ENCODE assay signal across 14 cellular contexts in the genomic region with DNA sequence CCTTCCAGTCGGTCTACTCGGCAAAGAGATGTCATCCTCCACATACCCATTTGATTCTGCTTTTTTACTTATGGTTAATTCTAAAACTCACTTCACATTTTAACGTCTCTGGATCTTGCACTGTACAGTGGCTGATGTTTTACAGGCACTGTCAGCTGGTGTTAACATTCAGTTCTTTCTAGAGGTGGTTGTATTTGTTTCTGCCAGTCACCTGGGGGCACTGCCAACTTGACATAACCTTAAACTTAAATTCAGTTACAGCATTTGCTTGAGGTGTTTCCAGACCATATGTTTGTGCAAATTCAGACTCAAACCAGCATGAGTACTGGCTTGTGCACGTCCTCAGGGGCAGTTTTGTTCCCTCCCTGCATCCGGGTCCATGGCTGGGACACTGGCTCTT. TPM values are rescaled to one million over a fixed set of nuclear protein-coding genes. Genes with fewer than 3 reads are reported as not detected.
DNase-seq lines count a peak whose midpoint lies in the region; ATAC-seq, FAIRE-seq and TF ChIP-seq lines count a peak whose summit lies in the region.
"Had no signal": no experiment of that assay in that cellular context is flagged by ENCODE, and none has a peak within 500 bp of the region (broad histone marks: within the 10 kb centered on the region; RNA-seq: fewer than 3 reads in every experiment).

No MANE protein-coding gene starts in this region.

- FAIRE-seq in GM12878 (lab: Jason Lieb, UNC) = no peak
- FAIRE-seq: colon had no signal

- SMC1A ChIA-PET in GM12878 (lab: Charles Lee; ENCODE audit: uncharacterized antibody, unreplicated experiment) = interaction anchor here (7.3 kb wide), 1 partner anchor 83 kb away, joined by 106 read pairs; no protein-coding TSS in a partner anchor

- H3K4me1 ChIP-seq in GM12878 (ENCODE audit: control insufficient read depth, insufficient read depth, low read length) (peaks cover 22% of the 10 kb centered on the region), sigmoid colon (peaks cover 0 to 32% (median 23%) of the 10 kb centered on the region in 4 donors)
- H3K4me1 ChIP-seq: uterus had no signal

- H3K36me3 Mint-ChIP-seq in activated CD8-positive, alpha-beta memory T cell treated with anti-CD3 and anti-CD28 coated beads, Interleukin-2, amount 10 ng/mL, durations not matched to agents 7 days and 5 days = peaks cover 47% of the 10 kb centered on the region

- H3K4me1 Mint-ChIP-seq in activated CD8-positive, alpha-beta memory T cell treated with anti-CD3 and anti-CD28 coated beads, Interleukin-2, amount 10 ng/mL, durations not matched to agents 7 days and 5 days = peaks cover 76% of the 10 kb centered on the region

- peak overlapping the region; percentile 54 for H3K27ac Mint-ChIP-seq in activated CD8-positive, alpha-beta memory T cell treated with anti-CD3 and anti-CD28 coated beads, Interleukin-2, amount 10 ng/mL, durations not matched to agents 7 days and 5 days
- H3K27ac Mint-ChIP-seq: GM23338 had no signal

- peaks cover 38% of the 10 kb centered on the region for H3K79me2 ChIP-seq in GM12878 (ENCODE audit: control insufficient read depth, insufficient read depth, low read length)

- no peaks in the 10 kb centered on the region for H3K9me3 Mint-ChIP-seq in activated CD8-positive, alpha-beta memory T cell treated with anti-CD3 and anti-CD28 coated beads, Interleukin-2, amount 10 ng/mL, durations not matched to agents 7 days and 5 days (ENCODE audit: low read depth)
- H3K9me3 Mint-ChIP-seq: GM23338, immature natural killer cell had no signal

- H2AFZ ChIP-seq in GM12878 (ENCODE audit: control insufficient read depth, low read depth, low read length) = no peak overlapping the region
- H2AFZ ChIP-seq: GM23338 had no signal

- H3K27me3 ChIP-seq in GM12878 (replicated peaks in 1 of 2; ENCODE audit: control insufficient read depth in 2 of 2, insufficient read depth in 2 of 2, low read length in 1 of 2) (no peaks in the 10 kb centered on the region), sigmoid colon (no peaks in the 10 kb centered on the region)
- H3K27me3 ChIP-seq: uterus had no signal

- no peak overlapping the region for H3K4me3 Mint-ChIP-seq in activated CD8-positive, alpha-beta memory T cell treated with anti-CD3 and anti-CD28 coated beads, Interleukin-2, amount 10 ng/mL, durations not matched to agents 7 days and 5 days
- H3K4me3 Mint-ChIP-seq: GM23338 had no signal

- H4K20me1 ChIP-seq in GM12878 (ENCODE audit: control insufficient read depth, insufficient read depth) = no peaks in the 10 kb centered on the region

- intact Hi-C loops in GM12878 (cut with micrococcal nuclease; ENCODE audit: unreplicated experiment) = no loop called here
- intact Hi-C loops in sigmoid colon (cut with DNase I) = loop anchor here (1.0 kb wide), 1 partner anchor 85 kb away; no protein-coding TSS in a partner anchor

- POLR2A ChIA-PET in GM12878 (lab: Charles Lee) = interaction anchor here (0.6 to 1.0 kb wide), 2 partner anchors 8 to 387 kb away, joined by 3 read pairs; no protein-coding TSS in a partner anchor

- no peak for TF ChIP-seq EP300 in GM12878 (IDR thresholded peaks at IDR 0.05; ENCODE audit: borderline replicate concordance in 1 of 2, control insufficient read depth in 1 of 2, low read depth in 2 of 2, low read length in 2 of 2)
- no peak for TF ChIP-seq EP300 in sigmoid colon (IDR thresholded peaks at IDR 0.05)

- RAD21 ChIA-PET in GM12878 (lab: Charles Lee; ENCODE audit: unreplicated experiment) = interaction anchor here (0.7 to 1.7 kb wide), 4 partner anchors 25 to 84 kb away, joined by 3 to 19 read pairs (median 4); no protein-coding TSS in a partner anchor

- H3K9ac ChIP-seq in GM12878 (ENCODE audit: control insufficient read depth, insufficient read depth, low read length) = no peak overlapping the region

- no TSS peak for BruUV-seq in GM12878 (replicated peaks; lab: Mats Ljungman, UMichigan)

- WGBS in GM12878 (ENCODE audit: insufficient coverage, insufficient replicate concordance, low lambda C conversion rate, missing lambda C conversion rate) = 75% methylated on average over 5 of the region's 5 CpGs
- WGBS in sigmoid colon, 2 donors = 48 to 66% methylated on average over 5 of the region's 5 CpGs

- H3K4me3 ChIP-seq in GM12878 (peak overlapping the region; percentile 89; the same call in 1 of the 2 replicates), sigmoid colon (no peak overlapping the region)
- H3K4me3 ChIP-seq: GM23338, uterus had no signal

- H3K27ac ChIP-seq in GM12878 (ENCODE audit: control insufficient read depth, insufficient read depth) (no peak overlapping the region), sigmoid colon (peak overlapping the region in 3 of 4 donors; percentile 26 to 62 (median 43))
- H3K27ac ChIP-seq: uterus had no signal

- in situ Hi-C loops in GM12878 (cut with MboI) = no loop called here

- ATAC-seq in activated CD8-positive, alpha-beta memory T cell treated with anti-CD3 and anti-CD28 coated beads, Interleukin-2, amount 10 ng/mL, durations not matched to agents 7 days and 5 days = no peak
- ATAC-seq in GM12878 (no peak), GM18519 (IDR thresholded peaks at IDR 0.05; ENCODE audit: low FRiP score, unreplicated experiment) (no peak)
- ATAC-seq: GM23338 had no signal

- H3K4me2 ChIP-seq in GM12878 (ENCODE audit: control insufficient read depth, insufficient read depth) = peak overlapping the region; percentile 77; the same call in 1 of the 2 replicates
- H3K4me2 ChIP-seq: GM23338 had no signal

- CTCF ChIA-PET in activated CD8-positive, alpha-beta memory T cell treated with anti-CD3 and anti-CD28 coated beads, Interleukin-2, amount 10 ng/mL, durations not matched to agents 7 days and 5 days (lab: Charles Lee) = interaction anchor here (1.0 to 1.5 kb wide), 4 partner anchors 9 to 85 kb away, joined by 3 to 7 read pairs (median 4); no protein-coding TSS in a partner anchor
- CTCF ChIA-PET in GM12878 (lab: Yijun Ruan, JAX) = interaction anchor here (0.9 to 3.2 kb wide), 6 partner anchors 26 to 88 kb away, joined by 3 to 48 read pairs (median 6); no protein-coding TSS in a partner anchor

- H3K36me3 ChIP-seq in GM12878 (ENCODE audit: control insufficient read depth in 2 of 2, insufficient read depth in 2 of 2, low read length in 1 of 2) (no peaks in the 10 kb centered on the region), sigmoid colon (no peaks in the 10 kb centered on the region)
- H3K36me3 ChIP-seq: uterus had no signal

- H3K9me3 ChIP-seq in GM12878 (replicated peaks; ENCODE audit: control insufficient read depth, insufficient read depth, low read length) = no peaks in the 10 kb centered on the region
- H3K9me3 ChIP-seq in sigmoid colon = no peaks in the 10 kb centered on the region
- H3K9me3 ChIP-seq: uterus had no signal

- TF ChIP-seq POLR2A in GM12878 (IDR thresholded peaks at IDR 0.05; ENCODE audit: low read depth, low read length) = no peak
- TF ChIP-seq POLR2A in sigmoid colon (IDR thresholded peaks at IDR 0.05) = no peak

- TF ChIP-seq CTCF in GM12878 (IDR thresholded peaks at IDR 0.05 in 2 of 3, conservative IDR thresholded peaks at IDR 0.05 in 1 of 3; ENCODE audit: control insufficient read depth in 2 of 3, extremely low read depth in 1 of 3, insufficient read depth in 1 of 3, low read depth in 3 of 3, low read length in 3 of 3) (peak in 2 of 3 experiments; percentile 9 to 50; a peak in 2 of 6 replicates), sigmoid colon (IDR thresholded peaks at IDR 0.05) (no peak)

- no peak for DNase-seq in activated CD8-positive, alpha-beta memory T cell treated with anti-CD3 and anti-CD28 coated beads, Interleukin-2, amount 10 ng/mL, durations not matched to agents 7 days and 5 days
- DNase-seq in activated CD8-positive, alpha-beta memory T cell treated with anti-CD3 and anti-CD28 coated beads for 24 hours = no peak
- DNase-seq in M059J (ENCODE audit: low read depth) (peak; percentile 48), GM12878 (ENCODE audit: low read depth, low spot score) (no peak), sigmoid colon (peak; percentile 66), NCI-H1048 (lab: John Stamatoyannopoulos, UW) (no peak)
- DNase-seq in activated CD8-positive, alpha-beta memory T cell treated with anti-CD3 and anti-CD28 coated beads, Interleukin-2, amount 50 U/mL, for 4 hours = no peak
- DNase-seq: activated gamma-delta T cell, immature natural killer cell, NCI-H2029 treated with DMSO at 0.1 percent for 48 hours, uterus had no signal

- TF ChIP-seq RAD21 in GM12878 (IDR thresholded peaks at IDR 0.05; ENCODE audit: insufficient read depth, low read depth, low read length) = no peak

- H3K27me3 Mint-ChIP-seq in activated CD8-positive, alpha-beta memory T cell treated with anti-CD3 and anti-CD28 coated beads, Interleukin-2, amount 10 ng/mL, durations not matched to agents 7 days and 5 days = no peaks in the 10 kb centered on the region

RNA-seq across cellular contexts. Expression of a gene that starts 5.3 kb away (rescaled TPM):
- total RNA-seq in activated CD8-positive, alpha-beta memory T cell treated with anti-CD3 and anti-CD28 coated beads, Interleukin-2, amount 10 ng/mL, durations not matched to agents 7 days and 5 days = 10 to 100 TPM; 20.3 to 21.4 TPM
- total RNA-seq in M059J (2014; rRNA removed; shearing (Covaris generic)) = 22.3 and 32.6 TPM in 2 replicates
- total RNA-seq in GM12878 (2013; cell fraction: nucleolus; rRNA removed) = 24.6 and 27.0 TPM in 2 replicates
- total RNA-seq in GM12878 (2014; rRNA removed) (17.2 and 18.0 TPM in 2 replicates), GM12878 (2014; rRNA removed; fragmentation: Illumina TruSeq; extraction: Trizol) (7.3 and 7.6 TPM in 2 replicates), GM12878 (2021) (19.7 and 20.9 TPM in 2 replicates), sigmoid colon (10 to 100 TPM; 16.8 to 32.1 (median 25.0) TPM)
- 7.1 TPM for polyA plus RNA-seq in GM12878 (2011; ENCODE audit: low read depth)
- polyA plus RNA-seq in GM12878 (2011; rRNA removed) (5.5 and 8.7 TPM in 2 replicates), GM12878 (2014; fragmentation: Illumina TruSeq; extraction: Trizol) (18.1 and 19.4 TPM in 2 replicates), GM12878 (2014; fragmentation: Nextera tagmentation; extraction: Ambion mirVana) (1 to 10 TPM; 2.4 to 3.2 TPM), GM12878 (2014; rRNA removed) (12.5 and 14.1 TPM in 2 replicates), GM12878 (2016; fragmentation: Nextera tagmentation; extraction: Ambion mirVana) (10 to 100 TPM; 16.5 to 17.5 TPM), sigmoid colon (1 to 10 TPM; 1.6 to 9.7 (median 1.8) TPM)
- polyA plus RNA-seq in GM12878 (2011; cell fraction: cytosol; rRNA removed) = 9.9 and 12.3 TPM in 2 replicates
- 20.8 and 23.2 TPM in 2 replicates for polyA plus RNA-seq in GM12878 (2011; cell fraction: nucleus; rRNA removed)
- 10.4 and 13.4 TPM in 2 replicates for polyA plus RNA-seq in GM12878 (2012)
- 10.8 and 12.3 TPM in 2 replicates for polyA minus RNA-seq in GM12878 (2011; rRNA and poly(A)+ RNA removed)
- 4.2 and 4.3 TPM in 2 replicates for polyA minus RNA-seq in GM12878 (2011; cell fraction: cytosol; rRNA and poly(A)+ RNA removed)
- 14.5 and 25.3 TPM in 2 replicates for polyA minus RNA-seq in GM12878 (2011; cell fraction: nucleus; rRNA and poly(A)+ RNA removed)

RNA-seq across cellular contexts. Expression of a gene that starts 24.1 kb away (rescaled TPM):
- total RNA-seq in activated CD8-positive, alpha-beta memory T cell treated with anti-CD3 and anti-CD28 coated beads, Interleukin-2, amount 10 ng/mL, durations not matched to agents 7 days and 5 days = 10 to 100 TPM; 36.7 to 41.8 TPM
- 88.1 and 92.1 TPM in 2 replicates for total RNA-seq in M059J (2014; rRNA removed; shearing (Covaris generic))
- 11.1 and 12.0 TPM in 2 replicates for total RNA-seq in GM12878 (2013; cell fraction: nucleolus; rRNA removed)
- total RNA-seq in GM12878 (2014; rRNA removed) (21.3 and 26.6 TPM in 2 replicates), GM12878 (2014; rRNA removed; fragmentation: Illumina TruSeq; extraction: Trizol) (23.5 and 24.7 TPM in 2 replicates), GM12878 (2021) (21.7 and 22.5 TPM in 2 replicates), sigmoid colon (10 to 100 TPM; 47.9 to 60.2 (median 50.5) TPM)
- polyA plus RNA-seq in GM12878 (2011; ENCODE audit: low read depth) = 25.6 TPM
- polyA plus RNA-seq in GM12878 (2011; rRNA removed) (39.9 and 58.5 TPM in 2 replicates), GM12878 (2014; fragmentation: Illumina TruSeq; extraction: Trizol) (36.6 and 40.7 TPM in 2 replicates), GM12878 (2014; fragmentation: Nextera tagmentation; extraction: Ambion mirVana) (10 to 100 TPM in 1 of 2 experiments, 1 to 10 TPM in 1; 8.3 to 15.9 TPM), GM12878 (2014; rRNA removed) (18.6 and 23.6 TPM in 2 replicates), GM12878 (2016; fragmentation: Nextera tagmentation; extraction: Ambion mirVana) (10 to 100 TPM; 47.6 to 54.0 TPM), sigmoid colon (100 to 1,000 TPM in 2 of 3 donors, 10 to 100 TPM in 1; 86.6 to 143 (median 118) TPM)
- 23.2 and 27.7 TPM in 2 replicates for polyA plus RNA-seq in GM12878 (2011; cell fraction: cytosol; rRNA removed)
- 12.5 and 12.6 TPM in 2 replicates for polyA plus RNA-seq in GM12878 (2011; cell fraction: nucleus; rRNA removed)
- 33.2 and 42.0 TPM in 2 replicates for polyA plus RNA-seq in GM12878 (2012)
- 14.6 and 17.8 TPM in 2 replicates for polyA minus RNA-seq in GM12878 (2011; rRNA and poly(A)+ RNA removed)
- polyA minus RNA-seq in GM12878 (2011; cell fraction: cytosol; rRNA and poly(A)+ RNA removed) = 7.1 and 10.8 TPM in 2 replicates
- polyA minus RNA-seq in GM12878 (2011; cell fraction: nucleus; rRNA and poly(A)+ RNA removed) = 3.9 and 6.3 TPM in 2 replicates

Comparison
In these comparisons a context has a peak if more than half of its experiments do, and no peak if none do; other contexts are left out.
1. DNase-seq: peak in M059J (single experiment) and sigmoid colon (single experiment); none in activated CD8-positive, alpha-beta memory T cell treated with anti-CD3 and anti-CD28 coated beads, Interleukin-2, amount 10 ng/mL, durations not matched to agents 7 days and 5 days (single experiment), activated CD8-positive, alpha-beta memory T cell treated with anti-CD3 and anti-CD28 coated beads for 24 hours (single experiment), GM12878 (single experiment), NCI-H1048 (single experiment) and activated CD8-positive, alpha-beta memory T cell treated with anti-CD3 and anti-CD28 coated beads, Interleukin-2, amount 50 U/mL, for 4 hours (single experiment).
2. CTCF ChIP-seq: peak in GM12878 (2 of 3); none in sigmoid colon (0 of 4).